8 cellular contexts compared by ENCODE assay signal in genomic region chr17:48830840-48831548, GRCh38. TPM values are rescaled to one million over a fixed set of nuclear protein-coding genes. Genes with fewer than 3 reads are reported as not detected.
DNase-seq lines count a peak whose midpoint lies in the region; ATAC-seq lines count a peak whose summit lies in the region.

Gene CALCOCO2 (plus strand): TSS chr17:48831035. CDS start chr17:48841708, 10,673 bp downstream.

- DNase-seq in COLO668 (lab: John Stamatoyannopoulos, UW; ENCODE audit: unreplicated experiment) (peak; percentile 94), HT1080 (ENCODE audit: low read depth) (peak; percentile 91), NOMO-1 (lab: John Stamatoyannopoulos, UW; ENCODE audit: unreplicated experiment in 2 of 2) (peak; percentile 87 to 95), medulla oblongata (ENCODE audit: extremely low spot score) (peak; percentile 98)
- DNase-seq in activated CD8-positive, alpha-beta memory T cell treated with anti-CD3 and anti-CD28 coated beads for 24 hours: peak; percentile 94
- DNase-seq in effector CD4-positive, alpha-beta T cell: peak; percentile 80
- DNase-seq in stimulated activated CD8-positive, alpha-beta memory T cell treated with anti-CD3 and anti-CD28 coated beads, Interleukin-12 subunit alpha, Interleukin-12 subunit beta, amount 100 ng/mL, for 1 hour (ENCODE audit: low read depth): peak; percentile 79

- ATAC-seq in GM19468 (IDR thresholded peaks at IDR 0.05; ENCODE audit: extremely low read depth, unreplicated experiment): peak; percentile 62

RNA-seq across cellular contexts. Expression of gene CALCOCO2, which starts in this region (rescaled TPM):
- 22.5 and 27.2 TPM in 2 replicates for total RNA-seq in HT1080 (2014; rRNA removed; shearing (Covaris generic))
- polyA plus RNA-seq in HT1080 (2015; cell fraction: cytosol; rRNA removed): 53.1 and 59.8 TPM in 2 replicates
- polyA plus RNA-seq in HT1080 (2015; cell fraction: nucleus; rRNA removed): 85.6 and 110 TPM in 2 replicates

Comparison
In these comparisons a context has a peak if more than half of its experiments do, and no peak if none do; other contexts are left out.
1. Peak in every context shown above with its lines: DNase-seq and ATAC-seq.